Comparison of ENCODE assay signal across 22 cellular contexts in genomic region chr10:59891919-59892318, GRCh38. TPM values are rescaled to one million over a fixed set of nuclear protein-coding genes. Genes with fewer than 3 reads are reported as not detected.
DNase-seq lines count a peak whose midpoint lies in the region; ATAC-seq, FAIRE-seq and TF ChIP-seq lines count a peak whose summit lies in the region.
"Had no signal": no experiment of that assay in that cellular context is flagged by ENCODE, and none has a peak within 500 bp of the region (broad histone marks: within the 10 kb centered on the region; RNA-seq: fewer than 3 reads in every experiment).

No MANE protein-coding gene starts in this region.

- TF ChIP-seq CTCF in natural killer cell (IDR thresholded peaks at IDR 0.05), result no peak

- DNase-seq in GM19239 (ENCODE audit: insufficient read length, low spot score) (no peak), Karpas-422 (no peak), NCI-H524 treated with DMSO at 0.1 percent for 48 hours (lab: John Stamatoyannopoulos, UW) (no peak), islet precursor cell (no peak), natural killer cell (no peak)
- DNase-seq: activated naive CD4-positive, alpha-beta T cell; aorta; BE2C; foreskin fibroblast; GDM1; MG63; NCI-H187 treated with DMSO at 0.1 percent for 48 hours; NCI-H446 treated with DMSO at 0.1 percent for 48 hours; OCI-M1; pancreas; SJCRH30; stimulated activated CD4-positive, alpha-beta T cell treated with anti-CD3 and anti-CD28 coated beads, Interleukin-4, amount 100 ng/mL, for 24 hours; thyroid gland had no signal

- H3K27ac ChIP-seq in Karpas-422 (ENCODE audit: low read length), result 0 out of 2 replicates have a peak overlapping the region, but pooled peaks have one; percentile 34
- H3K27ac ChIP-seq in esophagus (ENCODE audit: low read depth in 2 of 2, low read length in 1 of 2), result peak overlapping the region; percentile 79 to 88
- H3K27ac ChIP-seq: pancreas, SJCRH30 had no signal

- no peaks in the 10 kb centered on the region for H3K9me3 Mint-ChIP-seq in stimulated activated memory B cell treated with anti-CD40 and anti-IgM and Interleukin-4, amounts not matched to agents 10 μg/mL and 1 μg/mL and 100 μg/mL, for 72 hours
- no peaks in the 10 kb centered on the region for H3K9me3 Mint-ChIP-seq in natural killer cell
- H3K9me3 Mint-ChIP-seq: T-helper 2 cell treated with Interferon-gamma antibody and Interleukin-4, amounts not matched to agents 5 μg/mL and 100 μg/mL, for 36 hours had no signal

- H3K27ac Mint-ChIP-seq in stimulated activated memory B cell treated with anti-CD40 and anti-IgM and Interleukin-4, amounts not matched to agents 10 μg/mL and 1 μg/mL and 100 μg/mL, for 72 hours, result peak overlapping the region; percentile 78
- H3K27ac Mint-ChIP-seq in natural killer cell, result no peak overlapping the region
- H3K27ac Mint-ChIP-seq: T-helper 2 cell treated with Interferon-gamma antibody and Interleukin-4, amounts not matched to agents 5 μg/mL and 100 μg/mL, for 36 hours had no signal

- H3K27me3 Mint-ChIP-seq in stimulated activated memory B cell treated with anti-CD40 and anti-IgM and Interleukin-4, amounts not matched to agents 10 μg/mL and 1 μg/mL and 100 μg/mL, for 72 hours, result no peaks in the 10 kb centered on the region
- H3K27me3 Mint-ChIP-seq in natural killer cell (ENCODE audit: low read depth in 2 of 2), result no peaks in the 10 kb centered on the region

- H3K9ac ChIP-seq in Karpas-422 (ENCODE audit: low read length), result no peak overlapping the region

- peak; percentile 54 for ATAC-seq in stimulated activated memory B cell treated with anti-CD40 and anti-IgM and Interleukin-4, amounts not matched to agents 10 μg/mL and 1 μg/mL and 100 μg/mL, for 72 hours
- no peak for ATAC-seq in natural killer cell
- ATAC-seq: pancreas had no signal

- H3K9me3 ChIP-seq in Karpas-422 (ENCODE audit: low read length) (no peaks in the 10 kb centered on the region), esophagus (ENCODE audit: control insufficient read depth in 2 of 2, insufficient read depth in 1 of 2, low read depth in 1 of 2, low read length in 1 of 2) (no peaks in the 10 kb centered on the region)
- H3K9me3 ChIP-seq: BE2C, MG63, pancreas, SJCRH30, thyroid gland had no signal

- no peak overlapping the region for H3K4me2 ChIP-seq in Karpas-422 (ENCODE audit: low read depth, low read length, poor library complexity, severe bottlenecking)

- H3K9me2 ChIP-seq in Karpas-422 (replicated peaks; ENCODE audit: insufficient read depth, low read length), result no peaks in the 10 kb centered on the region

- H4K20me1 ChIP-seq in Karpas-422 (ENCODE audit: insufficient read depth, low read depth, low read length), result peaks cover 14% of the 10 kb centered on the region; the same call in 1 of the 2 replicates

- H3K36me3 ChIP-seq in Karpas-422 (ENCODE audit: insufficient read depth, low read length), result peaks cover 6% of the 10 kb centered on the region; the same call in 1 of the 2 replicates
- peaks cover 4 to 6% of the 10 kb centered on the region in 2 donors for H3K36me3 ChIP-seq in esophagus (ENCODE audit: control insufficient read depth in 2 of 2, insufficient read depth in 2 of 2, low read length in 1 of 2)
- H3K36me3 ChIP-seq: BE2C, MG63, pancreas, SJCRH30, thyroid gland had no signal

- no peak overlapping the region for H3K4me3 ChIP-seq in Karpas-422 (ENCODE audit: low read length)
- H3K4me3 ChIP-seq in esophagus (ENCODE audit: low read depth in 1 of 2, low read length in 2 of 2), result peak overlapping the region in 1 of 2 donors; percentile 15
- H3K4me3 ChIP-seq: MG63, pancreas, SJCRH30, thyroid gland had no signal

- peaks cover 84% of the 10 kb centered on the region for H3K4me1 Mint-ChIP-seq in stimulated activated memory B cell treated with anti-CD40 and anti-IgM and Interleukin-4, amounts not matched to agents 10 μg/mL and 1 μg/mL and 100 μg/mL, for 72 hours
- H3K4me1 Mint-ChIP-seq in natural killer cell, result peaks cover 56 to 63% of the 10 kb centered on the region in 2 donors

- H3K27me3 ChIP-seq in Karpas-422 (ENCODE audit: low read length) (no peaks in the 10 kb centered on the region), esophagus (ENCODE audit: control insufficient read depth in 1 of 2, insufficient read depth in 2 of 2, low read length in 2 of 2) (no peaks in the 10 kb centered on the region)
- H3K27me3 ChIP-seq: BE2C, MG63, pancreas, SJCRH30, thyroid gland had no signal

- WGBS in esophagus, 2 donors, result 59 to 71% methylated on average over 4 of the region's 4 CpGs

- peaks cover 91% of the 10 kb centered on the region for H3K4me1 ChIP-seq in Karpas-422 (ENCODE audit: low read length)
- peaks cover 10 to 27% of the 10 kb centered on the region in 2 donors for H3K4me1 ChIP-seq in esophagus (ENCODE audit: control insufficient read depth in 2 of 2, insufficient read depth in 2 of 2, low read length in 1 of 2)
- H3K4me1 ChIP-seq: SJCRH30 had no signal

- no peak overlapping the region for H2AFZ ChIP-seq in Karpas-422 (ENCODE audit: low read length)

- peaks cover 98% of the 10 kb centered on the region for H3K79me2 ChIP-seq in Karpas-422 (ENCODE audit: low read length)

- H3K4me3 Mint-ChIP-seq in stimulated activated memory B cell treated with anti-CD40 and anti-IgM and Interleukin-4, amounts not matched to agents 10 μg/mL and 1 μg/mL and 100 μg/mL, for 72 hours, result no peak overlapping the region
- no peak overlapping the region for H3K4me3 Mint-ChIP-seq in natural killer cell
- H3K4me3 Mint-ChIP-seq: T-helper 2 cell treated with Interferon-gamma antibody and Interleukin-4, amounts not matched to agents 5 μg/mL and 100 μg/mL, for 36 hours had no signal

- FAIRE-seq in GM19239 (lab: Jason Lieb, UNC), result peak; percentile 65
- FAIRE-seq: endometrium, pancreas had no signal

- intact Hi-C loops in natural killer cell (cut with micrococcal nuclease), result no loop called here

- H3K36me3 Mint-ChIP-seq in stimulated activated memory B cell treated with anti-CD40 and anti-IgM and Interleukin-4, amounts not matched to agents 10 μg/mL and 1 μg/mL and 100 μg/mL, for 72 hours, result peaks cover 13% of the 10 kb centered on the region
- no peaks in the 10 kb centered on the region for H3K36me3 Mint-ChIP-seq in natural killer cell

RNA-seq across cellular contexts. Expression of gene CCDC6, which starts 14.4 kb away (rescaled TPM):
- 25.7 and 50.9 TPM in 2 replicates for total RNA-seq in Karpas-422 (2014; rRNA removed; shearing (Covaris generic); ENCODE audit: low replicate concordance)
- 10 to 100 TPM; 23.2 to 25.9 TPM for polyA plus RNA-seq in esophagus
- total RNA-seq in natural killer cell, result 10 to 100 TPM; 19.7 to 23.4 (median 20.8) TPM
